ENCODE assay signal across 12 cellular contexts in genomic region chr2:197615033-197615652, GRCh38.
A peak's percentile ranks its signal among the peaks of the same experiment; 100 is the strongest.
DNase-seq lines count a peak whose midpoint lies in the region; ATAC-seq and TF ChIP-seq lines count a peak whose summit lies in the region.
"Had no signal": no experiment of that assay in that cellular context is flagged by ENCODE, and none has a peak within 500 bp of the region (broad histone marks: within the 10 kb centered on the region; RNA-seq: fewer than 3 reads in every experiment).

No MANE protein-coding gene starts in this region.

- ATAC-seq in GM23338 (peak; percentile 79), left lung (peak; percentile 97)
- ATAC-seq: CD8-positive, alpha-beta T cell had no signal

- peaks cover 36% of the 10 kb centered on the region for H3K4me1 ChIP-seq in GM23338 (ENCODE audit: insufficient read depth)
- H3K4me1 ChIP-seq in PC-9 (replicated peaks; ENCODE audit: insufficient read depth): peaks cover 33% of the 10 kb centered on the region
- peaks cover 6 to 15% of the 10 kb centered on the region in 2 donors for H3K4me1 ChIP-seq in left lung
- H3K4me1 ChIP-seq in neuronal stem cell (ENCODE audit: control insufficient read depth in 2 of 2, insufficient read depth in 1 of 2, low read depth in 1 of 2, low read length in 2 of 2): peaks cover 1 to 4% of the 10 kb centered on the region in 2 donors
- H3K4me1 ChIP-seq in Caco-2: no peaks in the 10 kb centered on the region

- no peak overlapping the region for H3K4me2 ChIP-seq in GM23338
- peak overlapping the region; percentile 40 for H3K4me2 ChIP-seq in PC-9
- no peak overlapping the region for H3K4me2 ChIP-seq in neuronal stem cell (ENCODE audit: insufficient read depth, low read length, poor library complexity, severe bottlenecking)

- H3K23ac ChIP-seq in neuronal stem cell (ENCODE audit: low read depth, low read length, poor library complexity): no peak overlapping the region

- H3K14ac ChIP-seq in neuronal stem cell (ENCODE audit: low read length): no peak overlapping the region

- H4K20me1 ChIP-seq in GM23338 (replicated peaks; ENCODE audit: insufficient read depth): no peaks in the 10 kb centered on the region
- no peaks in the 10 kb centered on the region for H4K20me1 ChIP-seq in PC-9 (ENCODE audit: insufficient read depth)

- H3K4ac ChIP-seq in neuronal stem cell (ENCODE audit: low read length): no peak overlapping the region

- intact Hi-C loops in PC-9 (cut with micrococcal nuclease; ENCODE audit: unreplicated experiment): no loop called here
- intact Hi-C loops in left lung (cut with DNase I): no loop called here
- intact Hi-C loops in Caco-2 (cut with micrococcal nuclease; ENCODE audit: unreplicated experiment): no loop called here

- H3K79me2 ChIP-seq in GM23338 (replicated peaks; ENCODE audit: insufficient read depth) (no peaks in the 10 kb centered on the region), PC-9 (ENCODE audit: low read depth) (no peaks in the 10 kb centered on the region)

- no peaks in the 10 kb centered on the region for H3K36me3 Mint-ChIP-seq in GM23338 (ENCODE audit: low read depth)
- no peaks in the 10 kb centered on the region for H3K36me3 Mint-ChIP-seq in activated CD4-positive, alpha-beta T cell treated with anti-CD3 and anti-CD28 coated beads, Interleukin-2, amount 10 ng/mL, durations not matched to agents 7 days and 5 days (ENCODE audit: low read depth)
- H3K36me3 Mint-ChIP-seq in Caco-2 (ENCODE audit: insufficient read depth, unreplicated experiment): no peaks in the 10 kb centered on the region
- H3K36me3 Mint-ChIP-seq: CD8-positive, alpha-beta T cell had no signal

- CTCF ChIA-PET in PC-9 (lab: Charles Lee) (interaction anchor here (0.7 kb wide), 1 partner anchor 570 kb away, joined by 5 read pairs; no protein-coding TSS in a partner anchor), Caco-2 (lab: Charles Lee) (no interaction called here)
- CTCF ChIA-PET in activated CD4-positive, alpha-beta T cell treated with anti-CD3 and anti-CD28 coated beads, Interleukin-2, amount 10 ng/mL, durations not matched to agents 7 days and 5 days (lab: Charles Lee): no interaction called here

- peaks cover 4% of the 10 kb centered on the region for H3K27me3 Mint-ChIP-seq in GM23338 (ENCODE audit: insufficient read depth, low read depth, poor library complexity)
- H3K27me3 Mint-ChIP-seq in activated CD4-positive, alpha-beta T cell treated with anti-CD3 and anti-CD28 coated beads, Interleukin-2, amount 10 ng/mL, durations not matched to agents 7 days and 5 days: peaks cover 9% of the 10 kb centered on the region
- no peaks in the 10 kb centered on the region for H3K27me3 Mint-ChIP-seq in Caco-2 (ENCODE audit: insufficient read depth, unreplicated experiment)

- H3F3A ChIP-seq in GM23338 (replicated peaks; ENCODE audit: low read depth) (0 out of 2 replicates have a peak, but pooled peaks cover 4% of the 10 kb centered on the region), PC-9 (ENCODE audit: insufficient read depth, low read depth) (peaks cover 18% of the 10 kb centered on the region; the same call in 1 of the 2 replicates)

- no peak overlapping the region for H2BK5ac ChIP-seq in neuronal stem cell (ENCODE audit: low read length)

- H3K4me3 Mint-ChIP-seq in GM23338 (no peak overlapping the region), Caco-2 (ENCODE audit: unreplicated experiment) (no peak overlapping the region)
- H3K4me3 Mint-ChIP-seq in activated CD4-positive, alpha-beta T cell treated with anti-CD3 and anti-CD28 coated beads, Interleukin-2, amount 10 ng/mL, durations not matched to agents 7 days and 5 days: no peak overlapping the region
- H3K4me3 Mint-ChIP-seq: CD8-positive, alpha-beta T cell had no signal

- no peak overlapping the region for H3K4me3 ChIP-seq in GM23338
- no peak overlapping the region for H3K4me3 ChIP-seq in PC-9
- no peak overlapping the region for H3K4me3 ChIP-seq in left lung
- no peak overlapping the region for H3K4me3 ChIP-seq in neuronal stem cell (ENCODE audit: low read length in 2 of 2)
- no peak overlapping the region for H3K4me3 ChIP-seq in Caco-2 (ENCODE audit: low read depth, low read length)

- no CpG with 5 or more reads among the region's 3 CpGs for WGBS in neuronal stem cell (ENCODE audit: extremely low coverage in 2 of 2, insufficient read length in 2 of 2, insufficient replicate concordance in 1 of 2), 2 donors

- H3K27me3 ChIP-seq in GM23338 (ENCODE audit: insufficient read depth): no peaks in the 10 kb centered on the region
- H3K27me3 ChIP-seq in PC-9 (ENCODE audit: insufficient read depth, low read depth): no peaks in the 10 kb centered on the region
- no peaks in the 10 kb centered on the region for H3K27me3 ChIP-seq in left lung
- no peaks in the 10 kb centered on the region for H3K27me3 ChIP-seq in neuronal stem cell (ENCODE audit: control insufficient read depth in 3 of 3, insufficient read depth in 3 of 3, low read depth in 1 of 3, low read length in 3 of 3)
- no peaks in the 10 kb centered on the region for H3K27me3 ChIP-seq in Caco-2 (replicated peaks; ENCODE audit: control insufficient read depth, insufficient read depth, low read length)

- no peak overlapping the region for H2AFZ ChIP-seq in GM23338
- no peak overlapping the region for H2AFZ ChIP-seq in PC-9
- no peak overlapping the region for H2AFZ ChIP-seq in neuronal stem cell (ENCODE audit: low read length)

- no peak overlapping the region for H3K9ac ChIP-seq in neuronal stem cell (ENCODE audit: low read depth, low read length, poor library complexity)

- no peak overlapping the region for H2AK5ac ChIP-seq in neuronal stem cell (ENCODE audit: low read depth, low read length)

- H3K27ac Mint-ChIP-seq in GM23338: no peak overlapping the region
- H3K27ac Mint-ChIP-seq in activated CD4-positive, alpha-beta T cell treated with anti-CD3 and anti-CD28 coated beads, Interleukin-2, amount 10 ng/mL, durations not matched to agents 7 days and 5 days: no peak overlapping the region
- H3K27ac Mint-ChIP-seq in Caco-2 (ENCODE audit: unreplicated experiment): no peak overlapping the region
- H3K27ac Mint-ChIP-seq: CD8-positive, alpha-beta T cell had no signal

- no peaks in the 10 kb centered on the region for H3K79me1 ChIP-seq in neuronal stem cell (ENCODE audit: low read depth, low read length)

- no peak overlapping the region for H4K8ac ChIP-seq in neuronal stem cell (ENCODE audit: low read depth, low read length)

- POLR2A ChIA-PET in PC-9 (lab: Charles Lee; ENCODE audit: unreplicated experiment) (no interaction called here), Caco-2 (lab: Charles Lee) (no interaction called here)
- POLR2A ChIA-PET in activated CD4-positive, alpha-beta T cell treated with anti-CD3 and anti-CD28 coated beads, Interleukin-2, amount 10 ng/mL, durations not matched to agents 7 days and 5 days (lab: Charles Lee): no interaction called here

- H3K36me3 ChIP-seq in GM23338 (ENCODE audit: insufficient read depth) (no peaks in the 10 kb centered on the region), PC-9 (ENCODE audit: low read depth) (no peaks in the 10 kb centered on the region), left lung (no peaks in the 10 kb centered on the region), neuronal stem cell (replicated peaks in 1 of 2; ENCODE audit: control insufficient read depth in 2 of 2, insufficient read depth in 2 of 2, low read length in 2 of 2) (peaks cover 0 to 46% of the 10 kb centered on the region in 2 donors), Caco-2 (ENCODE audit: control insufficient read depth, insufficient read depth, low read length) (no peaks in the 10 kb centered on the region)

- H3K18ac ChIP-seq in neuronal stem cell (ENCODE audit: low read length): no peak overlapping the region

- H2BK12ac ChIP-seq in neuronal stem cell (ENCODE audit: low read length): no peak overlapping the region

- no TSS peak for BruUV-seq in PC-9 (replicated peaks; lab: Mats Ljungman, UMichigan)
- BruUV-seq in Caco-2 (replicated peaks; lab: Mats Ljungman, UMichigan): no TSS peak

- H3K9me3 ChIP-seq in PC-9 (ENCODE audit: insufficient read depth, low read depth): no peaks in the 10 kb centered on the region
- H3K9me3 ChIP-seq in left lung: no peaks in the 10 kb centered on the region
- H3K9me3 ChIP-seq in neuronal stem cell (replicated peaks in 1 of 2; ENCODE audit: control insufficient read depth in 2 of 2, insufficient read depth in 1 of 2, low read depth in 1 of 2, low read length in 2 of 2): no peaks in the 10 kb centered on the region
- no peaks in the 10 kb centered on the region for H3K9me3 ChIP-seq in Caco-2

- H3K27ac ChIP-seq in GM23338 (ENCODE audit: low read depth) (no peak overlapping the region), PC-9 (no peak overlapping the region), left lung (peak overlapping the region in 1 of 2 donors; percentile 15), neuronal stem cell (replicated peaks; ENCODE audit: low read length) (no peak overlapping the region)

- peak; percentile 44 to 80 for TF ChIP-seq CTCF in GM23338 (conservative IDR thresholded peaks at IDR 0.05; ENCODE audit: low read depth in 2 of 2)
- peak; percentile 48; the same call in 1 of the 2 replicates for TF ChIP-seq CTCF in PC-9 (conservative IDR thresholded peaks at IDR 0.05)
- TF ChIP-seq CTCF in left lung (IDR thresholded peaks at IDR 0.05): peak in 1 of 2 donors; percentile 10
- TF ChIP-seq CTCF in Caco-2 (IDR thresholded peaks at IDR 0.05; ENCODE audit: insufficient read depth in 1 of 2, low read depth in 1 of 2, low read length in 1 of 2, severe bottlenecking in 1 of 2, unreplicated experiment in 1 of 2): peak in 1 of 2 experiments; percentile 41

- H3K9me2 ChIP-seq in GM23338 (ENCODE audit: insufficient read depth) (no peaks in the 10 kb centered on the region), PC-9 (ENCODE audit: insufficient read depth) (no peaks in the 10 kb centered on the region)

- DNase-seq in DMS153 (lab: John Stamatoyannopoulos, UW): peak; percentile 87
- peak; percentile 32 for DNase-seq in GM23338 (ENCODE audit: low spot score)
- DNase-seq in PC-9: peak; percentile 29 to 78
- no peak for DNase-seq in left lung
- DNase-seq in neuronal stem cell (ENCODE audit: low spot score): no peak
- DNase-seq in activated CD4-positive, alpha-beta T cell treated with anti-CD3 and anti-CD28 coated beads, Interleukin-2, amount 10 ng/mL, durations not matched to agents 7 days and 5 days: no peak
- no peak for DNase-seq in Caco-2
- no peak for DNase-seq in NCI-H2081 (lab: John Stamatoyannopoulos, UW)
- DNase-seq: CD8-positive, alpha-beta T cell; effector CD8-positive, alpha-beta T cell; NCI-H1694; posterior cingulate gyrus had no signal

- no peak overlapping the region for H2BK120ac ChIP-seq in neuronal stem cell (ENCODE audit: low read depth, low read length)

- peaks cover 39% of the 10 kb centered on the region for H3K4me1 Mint-ChIP-seq in GM23338
- H3K4me1 Mint-ChIP-seq in activated CD4-positive, alpha-beta T cell treated with anti-CD3 and anti-CD28 coated beads, Interleukin-2, amount 10 ng/mL, durations not matched to agents 7 days and 5 days: peaks cover 11% of the 10 kb centered on the region
- peaks cover 4% of the 10 kb centered on the region for H3K4me1 Mint-ChIP-seq in Caco-2 (ENCODE audit: low read depth, unreplicated experiment)

- H3K9me3 Mint-ChIP-seq in GM23338: peaks cover 2% of the 10 kb centered on the region; the same call in 1 of the 3 replicates
- no peaks in the 10 kb centered on the region for H3K9me3 Mint-ChIP-seq in activated CD4-positive, alpha-beta T cell treated with anti-CD3 and anti-CD28 coated beads, Interleukin-2, amount 10 ng/mL, durations not matched to agents 7 days and 5 days
- no peaks in the 10 kb centered on the region for H3K9me3 Mint-ChIP-seq in Caco-2 (ENCODE audit: unreplicated experiment)
- H3K9me3 Mint-ChIP-seq: CD8-positive, alpha-beta T cell had no signal

- H2BK15ac ChIP-seq in neuronal stem cell (ENCODE audit: low read length): no peak overlapping the region

- no peak overlapping the region for H4K91ac ChIP-seq in neuronal stem cell (ENCODE audit: low read depth, low read length, poor library complexity)

Comparison
In these comparisons a context has a peak if more than half of its experiments do, and no peak if none do; other contexts are left out.
1. DNase-seq: peak in DMS153 (single experiment), GM23338 (single experiment) and PC-9 (2 of 2); none in left lung (0 of 2), neuronal stem cell (single experiment), activated CD4-positive, alpha-beta T cell treated with anti-CD3 and anti-CD28 coated beads, Interleukin-2, amount 10 ng/mL, durations not matched to agents 7 days and 5 days (single experiment), Caco-2 (0 of 2) and NCI-H2081 (0 of 2).